Comparison of ENCODE assay signal across 2 cellular contexts in the genomic region with DNA sequence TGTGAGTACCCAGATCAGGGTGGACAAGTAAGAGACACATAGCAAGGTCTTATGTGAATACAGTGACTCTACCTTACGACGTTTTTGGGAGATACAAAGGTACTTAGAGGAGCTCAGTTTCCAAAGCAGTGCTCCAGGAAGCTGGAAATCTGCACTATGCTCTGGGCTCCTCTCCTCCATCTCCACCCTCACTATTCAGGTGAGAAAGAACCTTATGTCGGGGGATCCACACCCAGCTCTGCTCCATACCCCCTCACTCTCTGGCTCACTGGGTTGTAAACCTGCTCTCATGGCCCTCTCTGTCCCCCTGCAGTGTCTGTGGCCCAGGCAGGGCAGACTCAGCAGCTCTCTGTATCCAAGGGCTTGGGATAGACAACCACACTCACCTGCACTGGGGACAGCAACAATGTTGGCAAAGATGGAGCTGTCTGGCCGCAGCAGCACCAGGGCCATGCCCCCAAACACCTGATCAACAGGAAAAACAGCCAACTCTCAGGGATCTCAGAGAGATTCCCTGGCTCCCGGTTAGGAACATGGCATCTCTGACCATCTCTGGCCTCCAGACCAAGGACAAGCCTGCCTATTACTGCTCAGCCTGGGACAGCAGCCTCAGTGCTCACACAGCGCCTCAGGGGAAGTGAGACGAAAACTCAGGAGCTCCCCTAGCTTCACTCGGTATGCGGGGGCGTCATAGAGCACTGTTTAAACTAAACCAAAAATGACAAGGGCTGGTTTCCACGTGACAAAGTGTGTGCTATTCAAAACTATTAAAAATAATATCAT.
A peak's percentile ranks its signal among the peaks of the same experiment; 100 is the strongest.
TF ChIP-seq lines count a peak whose summit lies in the region.

No MANE protein-coding gene starts in this region.

TF ChIP-seq in GM12891, 5 proteins besides CTCF, POLR2A, EP300 and RAD21 (continued from another document):
- TF ChIP-seq POLR2AphosphoS5 (IDR thresholded peaks at IDR 0.05; ENCODE audit: low read depth, low read length) (peak; percentile 82), TAF1 (IDR thresholded peaks at IDR 0.05; ENCODE audit: low read depth, low read length) (peak; percentile 64; the same call in 1 of the 2 replicates)

TF ChIP-seq in GM23338, 12 proteins besides CTCF, POLR2A, EP300 and RAD21 (continued from another document):
- TF ChIP-seq, protein P1, sequence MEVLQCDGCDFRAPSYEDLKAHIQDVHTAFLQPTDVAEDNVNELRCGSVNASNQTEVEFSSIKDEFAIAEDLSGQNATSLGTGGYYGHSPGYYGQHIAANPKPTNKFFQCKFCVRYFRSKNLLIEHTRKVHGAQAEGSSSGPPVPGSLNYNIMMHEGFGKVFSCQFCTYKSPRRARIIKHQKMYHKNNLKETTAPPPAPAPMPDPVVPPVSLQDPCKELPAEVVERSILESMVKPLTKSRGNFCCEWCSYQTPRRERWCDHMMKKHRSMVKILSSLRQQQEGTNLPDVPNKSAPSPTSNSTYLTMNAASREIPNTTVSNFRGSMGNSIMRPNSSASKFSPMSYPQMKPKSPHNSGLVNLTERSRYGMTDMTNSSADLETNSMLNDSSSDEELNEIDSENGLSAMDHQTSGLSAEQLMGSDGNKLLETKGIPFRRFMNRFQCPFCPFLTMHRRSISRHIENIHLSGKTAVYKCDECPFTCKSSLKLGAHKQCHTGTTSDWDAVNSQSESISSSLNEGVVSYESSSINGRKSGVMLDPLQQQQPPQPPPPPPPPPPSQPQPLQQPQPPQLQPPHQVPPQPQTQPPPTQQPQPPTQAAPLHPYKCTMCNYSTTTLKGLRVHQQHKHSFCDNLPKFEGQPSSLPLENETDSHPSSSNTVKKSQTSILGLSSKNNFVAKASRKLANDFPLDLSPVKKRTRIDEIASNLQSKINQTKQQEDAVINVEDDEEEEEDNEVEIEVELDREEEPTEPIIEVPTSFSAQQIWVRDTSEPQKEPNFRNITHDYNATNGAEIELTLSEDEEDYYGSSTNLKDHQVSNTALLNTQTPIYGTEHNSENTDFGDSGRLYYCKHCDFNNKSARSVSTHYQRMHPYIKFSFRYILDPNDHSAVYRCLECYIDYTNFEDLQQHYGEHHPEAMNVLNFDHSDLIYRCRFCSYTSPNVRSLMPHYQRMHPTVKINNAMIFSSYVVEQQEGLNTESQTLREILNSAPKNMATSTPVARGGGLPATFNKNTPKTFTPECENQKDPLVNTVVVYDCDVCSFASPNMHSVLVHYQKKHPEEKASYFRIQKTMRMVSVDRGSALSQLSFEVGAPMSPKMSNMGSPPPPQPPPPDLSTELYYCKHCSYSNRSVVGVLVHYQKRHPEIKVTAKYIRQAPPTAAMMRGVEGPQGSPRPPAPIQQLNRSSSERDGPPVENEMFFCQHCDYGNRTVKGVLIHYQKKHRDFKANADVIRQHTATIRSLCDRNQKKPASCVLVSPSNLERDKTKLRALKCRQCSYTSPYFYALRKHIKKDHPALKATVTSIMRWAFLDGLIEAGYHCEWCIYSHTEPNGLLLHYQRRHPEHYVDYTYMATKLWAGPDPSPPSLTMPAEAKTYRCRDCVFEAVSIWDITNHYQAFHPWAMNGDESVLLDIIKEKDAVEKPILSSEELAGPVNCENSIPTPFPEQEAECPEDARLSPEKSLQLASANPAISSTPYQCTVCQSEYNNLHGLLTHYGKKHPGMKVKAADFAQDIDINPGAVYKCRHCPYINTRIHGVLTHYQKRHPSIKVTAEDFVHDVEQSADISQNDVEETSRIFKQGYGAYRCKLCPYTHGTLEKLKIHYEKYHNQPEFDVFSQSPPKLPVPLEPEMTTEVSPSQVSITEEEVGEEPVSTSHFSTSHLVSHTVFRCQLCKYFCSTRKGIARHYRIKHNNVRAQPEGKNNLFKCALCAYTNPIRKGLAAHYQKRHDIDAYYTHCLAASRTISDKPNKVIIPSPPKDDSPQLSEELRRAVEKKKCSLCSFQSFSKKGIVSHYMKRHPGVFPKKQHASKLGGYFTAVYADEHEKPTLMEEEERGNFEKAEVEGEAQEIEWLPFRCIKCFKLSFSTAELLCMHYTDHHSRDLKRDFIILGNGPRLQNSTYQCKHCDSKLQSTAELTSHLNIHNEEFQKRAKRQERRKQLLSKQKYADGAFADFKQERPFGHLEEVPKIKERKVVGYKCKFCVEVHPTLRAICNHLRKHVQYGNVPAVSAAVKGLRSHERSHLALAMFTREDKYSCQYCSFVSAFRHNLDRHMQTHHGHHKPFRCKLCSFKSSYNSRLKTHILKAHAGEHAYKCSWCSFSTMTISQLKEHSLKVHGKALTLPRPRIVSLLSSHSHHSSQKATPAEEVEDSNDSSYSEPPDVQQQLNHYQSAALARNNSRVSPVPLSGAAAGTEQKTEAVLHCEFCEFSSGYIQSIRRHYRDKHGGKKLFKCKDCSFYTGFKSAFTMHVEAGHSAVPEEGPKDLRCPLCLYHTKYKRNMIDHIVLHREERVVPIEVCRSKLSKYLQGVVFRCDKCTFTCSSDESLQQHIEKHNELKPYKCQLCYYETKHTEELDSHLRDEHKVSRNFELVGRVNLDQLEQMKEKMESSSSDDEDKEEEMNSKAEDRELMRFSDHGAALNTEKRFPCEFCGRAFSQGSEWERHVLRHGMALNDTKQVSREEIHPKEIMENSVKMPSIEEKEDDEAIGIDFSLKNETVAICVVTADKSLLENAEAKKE (CRISPR knock-in tag; IDR thresholded peaks at IDR 0.05), result no peak
- TF ChIP-seq EZH2 (IDR thresholded peaks at IDR 0.05; ENCODE audit: low read depth, unreplicated experiment) (no peak), EZH2phosphoT487 (IDR thresholded peaks at IDR 0.05; ENCODE audit: unreplicated experiment) (no peak), POLR2AphosphoS5 (IDR thresholded peaks at IDR 0.05; ENCODE audit: low read depth) (no peak)
- TF ChIP-seq, protein P2, sequence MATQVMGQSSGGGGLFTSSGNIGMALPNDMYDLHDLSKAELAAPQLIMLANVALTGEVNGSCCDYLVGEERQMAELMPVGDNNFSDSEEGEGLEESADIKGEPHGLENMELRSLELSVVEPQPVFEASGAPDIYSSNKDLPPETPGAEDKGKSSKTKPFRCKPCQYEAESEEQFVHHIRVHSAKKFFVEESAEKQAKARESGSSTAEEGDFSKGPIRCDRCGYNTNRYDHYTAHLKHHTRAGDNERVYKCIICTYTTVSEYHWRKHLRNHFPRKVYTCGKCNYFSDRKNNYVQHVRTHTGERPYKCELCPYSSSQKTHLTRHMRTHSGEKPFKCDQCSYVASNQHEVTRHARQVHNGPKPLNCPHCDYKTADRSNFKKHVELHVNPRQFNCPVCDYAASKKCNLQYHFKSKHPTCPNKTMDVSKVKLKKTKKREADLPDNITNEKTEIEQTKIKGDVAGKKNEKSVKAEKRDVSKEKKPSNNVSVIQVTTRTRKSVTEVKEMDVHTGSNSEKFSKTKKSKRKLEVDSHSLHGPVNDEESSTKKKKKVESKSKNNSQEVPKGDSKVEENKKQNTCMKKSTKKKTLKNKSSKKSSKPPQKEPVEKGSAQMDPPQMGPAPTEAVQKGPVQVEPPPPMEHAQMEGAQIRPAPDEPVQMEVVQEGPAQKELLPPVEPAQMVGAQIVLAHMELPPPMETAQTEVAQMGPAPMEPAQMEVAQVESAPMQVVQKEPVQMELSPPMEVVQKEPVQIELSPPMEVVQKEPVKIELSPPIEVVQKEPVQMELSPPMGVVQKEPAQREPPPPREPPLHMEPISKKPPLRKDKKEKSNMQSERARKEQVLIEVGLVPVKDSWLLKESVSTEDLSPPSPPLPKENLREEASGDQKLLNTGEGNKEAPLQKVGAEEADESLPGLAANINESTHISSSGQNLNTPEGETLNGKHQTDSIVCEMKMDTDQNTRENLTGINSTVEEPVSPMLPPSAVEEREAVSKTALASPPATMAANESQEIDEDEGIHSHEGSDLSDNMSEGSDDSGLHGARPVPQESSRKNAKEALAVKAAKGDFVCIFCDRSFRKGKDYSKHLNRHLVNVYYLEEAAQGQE (IDR thresholded peaks at IDR 0.05; ENCODE audit: unreplicated experiment), result no peak
